Comparison of ENCODE assay signal across 13 cellular contexts in genomic region chr2:38702413-38702812, GRCh38. TPM values are rescaled to one million over a fixed set of nuclear protein-coding genes. Genes with fewer than 3 reads are reported as not detected.
DNase-seq lines count a peak whose midpoint lies in the region; ATAC-seq and TF ChIP-seq lines count a peak whose summit lies in the region.
"Had no signal": no experiment of that assay in that cellular context is flagged by ENCODE, and none has a peak within 500 bp of the region (broad histone marks: within the 10 kb centered on the region; RNA-seq: fewer than 3 reads in every experiment).

No MANE protein-coding gene starts in this region.

- no peak overlapping the region for H4K5ac ChIP-seq in H9 (ENCODE audit: insufficient read length, low read depth, low read length)

- no peak overlapping the region for H3K14ac ChIP-seq in H9 (ENCODE audit: insufficient read depth, low read length)

- no peak overlapping the region for H2BK15ac ChIP-seq in H9 (ENCODE audit: low read depth, low read length)

- H3K79me2 ChIP-seq in H9 (ENCODE audit: insufficient read depth, low read length), result no peaks in the 10 kb centered on the region

- no peaks in the 10 kb centered on the region for H3K9me3 Mint-ChIP-seq in activated T-helper 1 cell treated with anti-CD3 and anti-CD28 coated beads, Interleukin-12 subunit alpha, Interleukin-12 subunit beta, Interleukin-2, Interleukin-4 antibody, amounts not matched to agents 30 ng/mL and 10 ng/mL and 1 ng/mL, durations not matched to agents 14 hours and 24 hours and 36 hours
- no peaks in the 10 kb centered on the region for H3K9me3 Mint-ChIP-seq in H9

- no peak overlapping the region for H2AFZ ChIP-seq in H9 (ENCODE audit: low read length)

- no peak for TF ChIP-seq CTCF in foreskin keratinocyte (conservative IDR thresholded peaks at IDR 0.05)
- TF ChIP-seq CTCF in H9 (conservative IDR thresholded peaks at IDR 0.05), result no peak
- no peak for TF ChIP-seq CTCF in ovary (IDR thresholded peaks at IDR 0.05)

- no peaks in the 10 kb centered on the region for H3K23me2 ChIP-seq in H9 (ENCODE audit: insufficient read length, low read depth, low read length, poor library complexity, severe bottlenecking)

- H2BK12ac ChIP-seq in H9 (ENCODE audit: insufficient read length, low read depth, low read length), result no peak overlapping the region

- intact Hi-C loops in activated T-helper 1 cell treated with anti-CD3 and anti-CD28 coated beads, Interleukin-12 subunit alpha, Interleukin-12 subunit beta, Interleukin-2, Interleukin-4 antibody, amounts not matched to agents 30 ng/mL and 10 ng/mL and 1 ng/mL, durations not matched to agents 14 hours and 24 hours and 36 hours (cut with micrococcal nuclease), result no loop called here
- intact Hi-C loops in ovary (cut with DNase I), result no loop called here

- H3K27ac Mint-ChIP-seq in activated T-helper 1 cell treated with anti-CD3 and anti-CD28 coated beads, Interleukin-12 subunit alpha, Interleukin-12 subunit beta, Interleukin-2, Interleukin-4 antibody, amounts not matched to agents 30 ng/mL and 10 ng/mL and 1 ng/mL, durations not matched to agents 14 hours and 24 hours and 36 hours, result peak overlapping the region; percentile 71
- H3K27ac Mint-ChIP-seq in H9, result no peak overlapping the region

- WGBS in H9 (ENCODE audit: extremely low coverage, insufficient read length, low lambda C conversion rate), result no CpG with 5 or more reads among the region's 1 CpG
- 66 to 74% (median 69%) methylated on average over 1 of the region's 1 CpG for WGBS in ovary, 3 donors

- peaks cover 35% of the 10 kb centered on the region for H3K36me3 Mint-ChIP-seq in activated T-helper 1 cell treated with anti-CD3 and anti-CD28 coated beads, Interleukin-12 subunit alpha, Interleukin-12 subunit beta, Interleukin-2, Interleukin-4 antibody, amounts not matched to agents 30 ng/mL and 10 ng/mL and 1 ng/mL, durations not matched to agents 14 hours and 24 hours and 36 hours (ENCODE audit: low read depth)
- no peaks in the 10 kb centered on the region for H3K36me3 Mint-ChIP-seq in H9 (ENCODE audit: insufficient read depth in 1 of 3, low read depth in 3 of 3)

- H3K36me3 ChIP-seq in ovary, result no peaks in the 10 kb centered on the region
- H3K36me3 ChIP-seq: adrenal gland had no signal

- no peak overlapping the region for H3K18ac ChIP-seq in H9 (ENCODE audit: insufficient read length, low read depth, low read length)

- no peak overlapping the region for H3K4me2 ChIP-seq in H9 (ENCODE audit: insufficient read depth, insufficient read length, low read length)

- H3T11ph ChIP-seq in H9 (ENCODE audit: low read length), result no peak overlapping the region

- no peaks in the 10 kb centered on the region for H4K20me1 ChIP-seq in H9 (ENCODE audit: control insufficient read depth, insufficient read depth, insufficient read length)

- DNase-seq in AG08396 (ENCODE audit: low spot score), result peak; percentile 69
- peak; percentile 74 for DNase-seq in GM04503 (ENCODE audit: low read depth)
- DNase-seq in activated T-helper 1 cell treated with anti-CD3 and anti-CD28 coated beads, Interleukin-12 subunit alpha, Interleukin-12 subunit beta, Interleukin-2, Interleukin-4 antibody, amounts not matched to agents 30 ng/mL and 10 ng/mL and 1 ng/mL, durations not matched to agents 14 hours and 24 hours and 36 hours (ENCODE audit: low spot score), result no peak
- DNase-seq in foreskin keratinocyte, result peak in 1 of 2 donors; percentile 52
- no peak for DNase-seq in left lobe of liver (ENCODE audit: low spot score)
- no peak for DNase-seq in H9
- DNase-seq in ovary, result no peak
- DNase-seq in middle frontal gyrus (ENCODE audit: extremely low spot score, low spot score), result no peak
- DNase-seq: DND-41; H7; NCI-H1436; stimulated activated naive CD4-positive, alpha-beta T cell had no signal

- peaks cover 55% of the 10 kb centered on the region for H3K4me1 Mint-ChIP-seq in activated T-helper 1 cell treated with anti-CD3 and anti-CD28 coated beads, Interleukin-12 subunit alpha, Interleukin-12 subunit beta, Interleukin-2, Interleukin-4 antibody, amounts not matched to agents 30 ng/mL and 10 ng/mL and 1 ng/mL, durations not matched to agents 14 hours and 24 hours and 36 hours (ENCODE audit: low read depth)
- H3K4me1 Mint-ChIP-seq in H9, result no peaks in the 10 kb centered on the region

- H3K27ac ChIP-seq in foreskin keratinocyte (no peak overlapping the region), H9 (ENCODE audit: insufficient read length, low read depth, low read length) (no peak overlapping the region), ovary (no peak overlapping the region)
- H3K27ac ChIP-seq: adrenal gland had no signal

- no peaks in the 10 kb centered on the region for H3K27me3 ChIP-seq in foreskin keratinocyte
- no peaks in the 10 kb centered on the region for H3K27me3 ChIP-seq in H9 (ENCODE audit: insufficient read depth, low read length)
- no peaks in the 10 kb centered on the region for H3K27me3 ChIP-seq in ovary
- H3K27me3 ChIP-seq: adrenal gland had no signal

- no peaks in the 10 kb centered on the region for H3K79me1 ChIP-seq in H9 (ENCODE audit: insufficient read depth, low read depth, low read length, poor library complexity, severe bottlenecking)

- H3K9ac ChIP-seq in H9 (ENCODE audit: extremely low read depth, insufficient read length, low read length), result no peak overlapping the region

- H2BK5ac ChIP-seq in H9 (ENCODE audit: insufficient read length, low read length), result no peak overlapping the region

- no peak overlapping the region for H2AK5ac ChIP-seq in H9 (ENCODE audit: insufficient read length, low read length)

- H2BK120ac ChIP-seq in H9 (ENCODE audit: low read depth, low read length, poor library complexity, severe bottlenecking), result no peak overlapping the region

- H3K9me3 ChIP-seq in H9 (ENCODE audit: control insufficient read depth, low read depth, low read length) (no peaks in the 10 kb centered on the region), ovary (no peaks in the 10 kb centered on the region)
- H3K9me3 ChIP-seq: adrenal gland had no signal

- no peaks in the 10 kb centered on the region for H3K27me3 Mint-ChIP-seq in activated T-helper 1 cell treated with anti-CD3 and anti-CD28 coated beads, Interleukin-12 subunit alpha, Interleukin-12 subunit beta, Interleukin-2, Interleukin-4 antibody, amounts not matched to agents 30 ng/mL and 10 ng/mL and 1 ng/mL, durations not matched to agents 14 hours and 24 hours and 36 hours (ENCODE audit: insufficient read depth)
- no peaks in the 10 kb centered on the region for H3K27me3 Mint-ChIP-seq in H9 (ENCODE audit: low read depth)

- no peak overlapping the region for H3K23ac ChIP-seq in H9 (ENCODE audit: insufficient read length, low read depth, low read length)

- no peak for TF ChIP-seq POLR2A in ovary (IDR thresholded peaks at IDR 0.05)

- H3K4me3 Mint-ChIP-seq in activated T-helper 1 cell treated with anti-CD3 and anti-CD28 coated beads, Interleukin-12 subunit alpha, Interleukin-12 subunit beta, Interleukin-2, Interleukin-4 antibody, amounts not matched to agents 30 ng/mL and 10 ng/mL and 1 ng/mL, durations not matched to agents 14 hours and 24 hours and 36 hours, result peak overlapping the region; percentile 15
- no peak overlapping the region for H3K4me3 Mint-ChIP-seq in H9

- H3K4me1 ChIP-seq in foreskin keratinocyte, result no peaks in the 10 kb centered on the region
- H3K4me1 ChIP-seq in H9 (ENCODE audit: insufficient read depth, low read length), result no peaks in the 10 kb centered on the region
- H3K4me1 ChIP-seq in ovary (ENCODE audit: insufficient read depth), result no peaks in the 10 kb centered on the region

- H4K8ac ChIP-seq in H9 (replicated peaks; ENCODE audit: insufficient read length, low read depth, low read length), result no peak overlapping the region

- no peak overlapping the region for H3K4ac ChIP-seq in H9 (ENCODE audit: low read depth, low read length)

- H4K91ac ChIP-seq in H9 (ENCODE audit: insufficient read length, low read depth, low read length), result no peak overlapping the region

- no peak overlapping the region for H3K4me3 ChIP-seq in ovary
- H3K4me3 ChIP-seq: adrenal gland had no signal

- ATAC-seq in foreskin keratinocyte (peak; percentile 10), left lobe of liver (no peak)

- no peak overlapping the region for H3K56ac ChIP-seq in H9 (ENCODE audit: insufficient read length, low read depth, low read length)

- no peak for TF ChIP-seq EP300 in ovary (IDR thresholded peaks at IDR 0.05)

- no peak overlapping the region for H2BK20ac ChIP-seq in H9 (ENCODE audit: low read depth, low read length, poor library complexity, severe bottlenecking)

RNA-seq across cellular contexts. Expression of gene GALM, which starts 36.5 kb away (rescaled TPM):
- total RNA-seq in activated T-helper 1 cell treated with anti-CD3 and anti-CD28 coated beads, Interleukin-12 subunit alpha, Interleukin-12 subunit beta, Interleukin-2, Interleukin-4 antibody, amounts not matched to agents 30 ng/mL and 10 ng/mL and 1 ng/mL, durations not matched to agents 14 hours and 24 hours and 36 hours, result 77.0 and 78.4 TPM in 2 replicates
- 2.9 and 4.3 TPM in 2 replicates for total RNA-seq in foreskin keratinocyte
- 2.1 and 3.4 TPM in 2 replicates for polyA plus RNA-seq in foreskin keratinocyte
- total RNA-seq in left lobe of liver, result 28.5 TPM
- total RNA-seq in H9 (2021), result 10.0 and 10.4 TPM in 2 replicates
- total RNA-seq in ovary, result 10 to 100 TPM in 6 of 7 donors, 1 to 10 TPM in 1; 9.8 to 20.1 (median 12.3) TPM
- 10 to 100 TPM; 12.3 to 38.7 TPM for polyA plus RNA-seq in ovary

RNA-seq across cellular contexts. Expression of gene SRSF7, which starts 48.7 kb away (rescaled TPM):
- 417 and 422 TPM in 2 replicates for total RNA-seq in activated T-helper 1 cell treated with anti-CD3 and anti-CD28 coated beads, Interleukin-12 subunit alpha, Interleukin-12 subunit beta, Interleukin-2, Interleukin-4 antibody, amounts not matched to agents 30 ng/mL and 10 ng/mL and 1 ng/mL, durations not matched to agents 14 hours and 24 hours and 36 hours
- total RNA-seq in foreskin keratinocyte (233 and 247 TPM in 2 replicates), left lobe of liver (47.8 TPM), H9 (2021) (576 and 589 TPM in 2 replicates), ovary (100 to 1,000 TPM in 4 of 7 donors, 10 to 100 TPM in 3; 81.1 to 163 (median 124) TPM)
- polyA plus RNA-seq in foreskin keratinocyte (231 and 250 TPM in 2 replicates), ovary (100 to 1,000 TPM; 103 to 106 TPM)

Comparison
In these comparisons a context has a peak if more than half of its experiments do, and no peak if none do; other contexts are left out.
1. DNase-seq: peak in AG08396 (single experiment) and GM04503 (single experiment); none in activated T-helper 1 cell treated with anti-CD3 and anti-CD28 coated beads, Interleukin-12 subunit alpha, Interleukin-12 subunit beta, Interleukin-2, Interleukin-4 antibody, amounts not matched to agents 30 ng/mL and 10 ng/mL and 1 ng/mL, durations not matched to agents 14 hours and 24 hours and 36 hours (single experiment), left lobe of liver (single experiment), H9 (single experiment), ovary (0 of 5) and middle frontal gyrus (single experiment).